Comparison of ENCODE assay signal across 27 cellular contexts in genomic region chr12:82090188-82090587, GRCh38.
"Had no signal": no experiment of that assay in that cellular context is flagged by ENCODE, and none has a peak within 500 bp of the region (broad histone marks: within the 10 kb centered on the region; RNA-seq: fewer than 3 reads in every experiment).

No MANE protein-coding gene starts in this region.

- H3K4me3 ChIP-seq: gastroesophageal sphincter, ovary, psoas muscle, right atrium auricular region, spleen, thoracic aorta, vagina had no signal

- H3K4me1 Mint-ChIP-seq: activated B cell treated with CpG ODN at 0.5 μM for 24 hours; activated CD4-positive, alpha-beta T cell treated with anti-CD3 and anti-CD28 coated beads for 36 hours; activated naive CD8-positive, alpha-beta T cell treated with anti-CD3 and anti-CD28 coated beads, Interleukin-2, amount 10 ng/mL, durations not matched to agents 7 days and 5 days; memory B cell had no signal

- H3K9me3 Mint-ChIP-seq: activated naive CD8-positive, alpha-beta T cell treated with anti-CD3 and anti-CD28 coated beads, Interleukin-2, amount 10 ng/mL, durations not matched to agents 7 days and 5 days; type B pancreatic cell had no signal

- H3K36me3 ChIP-seq: gastroesophageal sphincter, neutrophil, ovary, right atrium auricular region, spleen, thoracic aorta, vagina had no signal

- H3K27me3 Mint-ChIP-seq: activated B cell treated with CpG ODN at 0.5 μM for 24 hours; activated CD4-positive, alpha-beta memory T cell treated with anti-CD3 and anti-CD28 coated beads for 36 hours; activated CD4-positive, alpha-beta T cell treated with anti-CD3 and anti-CD28 coated beads for 36 hours; activated naive CD8-positive, alpha-beta T cell treated with anti-CD3 and anti-CD28 coated beads, Interleukin-2, amount 10 ng/mL, durations not matched to agents 7 days and 5 days; memory B cell; natural killer cell treated with Interleukin-12 subunit alpha and Interleukin-12 subunit beta and Interleukin-15 and Interleukin-18, amount 100 ng/mL, for 72 hours; type B pancreatic cell had no signal

- H3K27me3 ChIP-seq: gastroesophageal sphincter, neutrophil, ovary, right atrium auricular region, spleen, vagina had no signal

- H3K4me1 ChIP-seq: gastroesophageal sphincter, psoas muscle, right atrium auricular region, spleen, vagina had no signal

- H3K27ac Mint-ChIP-seq: activated B cell treated with CpG ODN at 0.5 μM for 24 hours; activated CD4-positive, alpha-beta memory T cell treated with anti-CD3 and anti-CD28 coated beads for 36 hours; activated CD4-positive, alpha-beta T cell treated with anti-CD3 and anti-CD28 coated beads for 36 hours; activated naive CD4-positive, alpha-beta T cell treated with anti-CD3 and anti-CD28 coated beads for 36 hours; activated naive CD8-positive, alpha-beta T cell treated with anti-CD3 and anti-CD28 coated beads, Interleukin-2, amount 10 ng/mL, durations not matched to agents 7 days and 5 days; activated T-cell treated with anti-CD3 and anti-CD28 coated beads, Interleukin-2, amount 50 U/mL, for 72 hours; memory B cell; natural killer cell treated with Interleukin-12 subunit alpha and Interleukin-12 subunit beta and Interleukin-15 and Interleukin-18, amount 100 ng/mL, for 72 hours; type B pancreatic cell had no signal

- H3K9me3 ChIP-seq: neutrophil, ovary, thoracic aorta, vagina had no signal

- ATAC-seq: activated CD4-positive, alpha-beta T cell treated with anti-CD3 and anti-CD28 coated beads for 36 hours; activated T-cell treated with anti-CD3 and anti-CD28 coated beads, Interleukin-2, amount 50 U/mL, for 72 hours; gastroesophageal sphincter; left cardiac atrium; natural killer cell treated with Interleukin-12 subunit alpha and Interleukin-12 subunit beta and Interleukin-15 and Interleukin-18, amount 100 ng/mL, for 72 hours; psoas muscle had no signal

- H3K27ac ChIP-seq: epithelial cell of prostate, gastroesophageal sphincter, neutrophil, ovary, psoas muscle, right atrium auricular region, spleen, thoracic aorta, vagina had no signal

- H3K36me3 Mint-ChIP-seq: activated CD4-positive, alpha-beta memory T cell treated with anti-CD3 and anti-CD28 coated beads for 36 hours; activated naive CD8-positive, alpha-beta T cell treated with anti-CD3 and anti-CD28 coated beads, Interleukin-2, amount 10 ng/mL, durations not matched to agents 7 days and 5 days; memory B cell; type B pancreatic cell had no signal

- DNase-seq: activated B cell treated with CpG ODN at 0.5 μM for 24 hours; activated CD4-positive, alpha-beta memory T cell treated with anti-CD3 and anti-CD28 coated beads for 36 hours; activated CD4-positive, alpha-beta T cell treated with anti-CD3 and anti-CD28 coated beads for 36 hours; activated effector memory CD4-positive, alpha-beta T cell treated with Interleukin-2 at 50 U/mL for 16 hours; activated naive CD4-positive, alpha-beta T cell treated with anti-CD3 and anti-CD28 coated beads for 36 hours; activated naive CD8-positive, alpha-beta T cell treated with anti-CD3 and anti-CD28 coated beads, Interleukin-2, amount 10 ng/mL, durations not matched to agents 7 days and 5 days; activated T-cell treated with anti-CD3 and anti-CD28 coated beads, Interleukin-2, amount 50 U/mL, for 72 hours; amniotic stem cell; cerebellar nuclear complex; cortex of kidney; head of caudate nucleus; islet precursor cell; left cardiac atrium; ovary; psoas muscle; spleen; stimulated activated CD4-positive, alpha-beta T cell treated with anti-CD3 and anti-CD28 coated beads, Interleukin-4, amount 100 ng/mL, for 1 hour; stimulated activated naive CD4-positive, alpha-beta T cell treated with Interleukin-2 at 50 U/mL for 16 hours had no signal

- H3K4me3 Mint-ChIP-seq: activated B cell treated with CpG ODN at 0.5 μM for 24 hours; activated CD4-positive, alpha-beta memory T cell treated with anti-CD3 and anti-CD28 coated beads for 36 hours; activated CD4-positive, alpha-beta T cell treated with anti-CD3 and anti-CD28 coated beads for 36 hours; activated naive CD4-positive, alpha-beta T cell treated with anti-CD3 and anti-CD28 coated beads for 36 hours; activated naive CD8-positive, alpha-beta T cell treated with anti-CD3 and anti-CD28 coated beads, Interleukin-2, amount 10 ng/mL, durations not matched to agents 7 days and 5 days; activated T-cell treated with anti-CD3 and anti-CD28 coated beads, Interleukin-2, amount 50 U/mL, for 72 hours; memory B cell; natural killer cell treated with Interleukin-12 subunit alpha and Interleukin-12 subunit beta and Interleukin-15 and Interleukin-18, amount 100 ng/mL, for 72 hours; type B pancreatic cell had no signal
